ENCODE assay signal across 8 cellular contexts in genomic region chr22:41543854-41544670, GRCh38. TPM values are rescaled to one million over a fixed set of nuclear protein-coding genes. Genes with fewer than 3 reads are reported as not detected.
DNase-seq lines count a peak whose midpoint lies in the region; ATAC-seq lines count a peak whose summit lies in the region.

TSS of gene POLR3H (minus strand) at chr22:41544470. CDS start at chr22:41544101, 369 bp downstream.

- peak; percentile 99 for DNase-seq in COLO668 (lab: John Stamatoyannopoulos, UW; ENCODE audit: unreplicated experiment)
- DNase-seq in HS-5 (ENCODE audit: low read depth): peak; percentile 79
- peak; percentile 74 for DNase-seq in NK-92 (lab: John Stamatoyannopoulos, UW; ENCODE audit: unreplicated experiment)
- peak; percentile 87 to 94 for DNase-seq in activated CD8-positive, alpha-beta memory T cell treated with anti-CD3 and anti-CD28 coated beads for 1 hour (ENCODE audit: extremely low read depth in 1 of 2, low read depth in 1 of 2)
- DNase-seq in effector CD8-positive, alpha-beta T cell (lab: John Stamatoyannopoulos, UW): peak; percentile 95
- peak; percentile 97 to 98 for DNase-seq in lung microvascular endothelial cell (ENCODE audit: low read depth in 2 of 2)
- peak; percentile 94 to 97 (median 94) for DNase-seq in stimulated activated CD4-positive, alpha-beta T cell treated with anti-CD3 and anti-CD28 coated beads, TNF-alpha, amount 100 ng/mL, for 48 hours (ENCODE audit: low read depth in 3 of 3)

- peak; percentile 84 for ATAC-seq in GM19467 (IDR thresholded peaks at IDR 0.05; ENCODE audit: unreplicated experiment)

RNA-seq across cellular contexts. Expression of gene POLR3H, which starts in this region (rescaled TPM):
- 9.3 and 9.6 TPM in 2 replicates for total RNA-seq in lung microvascular endothelial cell

Comparison
In these comparisons a context has a peak if more than half of its experiments do, and no peak if none do; other contexts are left out.
1. Peak in every context shown above with its lines: DNase-seq and ATAC-seq.